Comparison of ENCODE assay signal across 1 cellular context in the genomic region with DNA sequence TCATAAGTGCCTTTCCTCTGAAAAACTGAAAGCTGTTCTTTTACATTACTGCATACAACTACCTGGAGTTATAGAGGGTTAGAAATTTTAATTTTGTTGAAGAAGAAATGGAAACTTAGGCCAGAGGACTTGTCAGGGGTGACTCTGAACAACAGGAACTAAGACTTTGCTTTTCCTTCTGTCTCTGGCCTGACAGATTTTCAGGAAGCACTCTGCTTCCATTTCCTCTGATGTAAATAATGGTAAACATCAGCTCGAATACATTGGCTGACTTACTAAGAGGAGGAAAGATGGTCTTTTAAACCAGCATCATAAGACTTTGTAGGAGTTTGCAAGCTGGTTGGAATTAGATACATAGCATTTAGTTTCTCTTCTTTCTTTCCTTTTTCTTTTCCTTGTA.
TF ChIP-seq lines count a peak whose summit lies in the region.

No MANE protein-coding gene starts in this region.

TF ChIP-seq in endothelial cell of umbilical vein, 7 proteins besides CTCF, POLR2A, EP300 and RAD21 (continued from another document):
- TF ChIP-seq, protein P1, sequence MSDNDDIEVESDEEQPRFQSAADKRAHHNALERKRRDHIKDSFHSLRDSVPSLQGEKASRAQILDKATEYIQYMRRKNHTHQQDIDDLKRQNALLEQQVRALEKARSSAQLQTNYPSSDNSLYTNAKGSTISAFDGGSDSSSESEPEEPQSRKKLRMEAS (IDR thresholded peaks at IDR 0.05; ENCODE audit: insufficient read depth, insufficient read length) = no peak
- no peak for TF ChIP-seq MYC (IDR thresholded peaks at IDR 0.05; ENCODE audit: low read depth, low read length)
- TF ChIP-seq EZH2 (IDR thresholded peaks at IDR 0.05; ENCODE audit: borderline replicate concordance, low read depth, low read length, severe bottlenecking) = no peak
- no peak for TF ChIP-seq FOS (IDR thresholded peaks at IDR 0.05; ENCODE audit: borderline replicate concordance, insufficient read depth, low read length)
- TF ChIP-seq GATA2 (IDR thresholded peaks at IDR 0.05; ENCODE audit: insufficient read depth, insufficient read length, low read depth, low read length) = no peak
